ENCODE assay signal across 13 cellular contexts in genomic region chr1:25259813-25260212, GRCh38. TPM values are rescaled to one million over a fixed set of nuclear protein-coding genes. Genes with fewer than 3 reads are reported as not detected.
DNase-seq lines count a peak whose midpoint lies in the region; ATAC-seq and TF ChIP-seq lines count a peak whose summit lies in the region.
"Not testable (repeated sequence)": the region's sequence is repeated elsewhere in the genome, so short reads cannot be mapped to it uniquely, and the experiment has no call there.
"Had no signal": no experiment of that assay in that cellular context is flagged by ENCODE, and none has a peak within 500 bp of the region (broad histone marks: within the 10 kb centered on the region; RNA-seq: fewer than 3 reads in every experiment).

No MANE protein-coding gene starts in this region.

- H3K36me3 ChIP-seq in OCI-LY1 (ENCODE audit: insufficient read depth, low read length); WERI-Rb-1; right lobe of liver: not testable (repeated sequence)

- not testable (repeated sequence) for H3K27ac ChIP-seq in CD4-positive, alpha-beta T cell (ENCODE audit: low read depth, low read length); OCI-LY1 (ENCODE audit: low read depth, low read length, poor library complexity, severe bottlenecking); WERI-Rb-1; right lobe of liver

- not testable (repeated sequence) for H3K4me3 ChIP-seq in OCI-LY1 (ENCODE audit: low read depth, low read length, poor library complexity, severe bottlenecking); WERI-Rb-1 (ENCODE audit: low read depth, low read length); astrocyte of the spinal cord (ENCODE audit: low read depth, low read length); right lobe of liver

- POLR2A ChIA-PET in CD4-positive, alpha-beta T cell (lab: Charles Lee), result interaction anchor here (5.2 kb wide), 1 partner anchor 13 kb away, joined by 45 read pairs; the partner anchor contains the start of gene RSRP1

- not testable (repeated sequence) for H2AFZ ChIP-seq in OCI-LY1 (ENCODE audit: low read length)

- not testable (repeated sequence) for H3F3A ChIP-seq in OCI-LY1 (ENCODE audit: insufficient read depth, low read length)

- H4K20me1 ChIP-seq in OCI-LY1 (ENCODE audit: insufficient read depth, low read length), result not testable (repeated sequence)

- not testable (repeated sequence) for H3K9me2 ChIP-seq in OCI-LY1 (ENCODE audit: low read depth, low read length)

- intact Hi-C loops in CD4-positive, alpha-beta T cell (cut with DNase I, micrococcal nuclease); right lobe of liver (cut with DNase I): not testable (repeated sequence)

- H3K9me3 ChIP-seq in CD4-positive, alpha-beta T cell (ENCODE audit: control insufficient read depth, low read length); OCI-LY1 (ENCODE audit: low read length); WERI-Rb-1 (ENCODE audit: severe bottlenecking); right lobe of liver: not testable (repeated sequence)

- not testable (repeated sequence) for H3K4me2 ChIP-seq in OCI-LY1 (ENCODE audit: low read length)

- not testable (repeated sequence) for H3K4me3 Mint-ChIP-seq in CD4-positive, alpha-beta T cell; stimulated activated naive B cell treated with anti-CD40 and anti-IgM and Interleukin-4, amounts not matched to agents 10 μg/mL and 1 μg/mL and 100 μg/mL, for 72 hours

- 72% methylated on average over 2 of the region's 7 CpGs for WGBS in right lobe of liver (ENCODE audit: insufficient coverage, low coverage, low lambda C conversion rate, missing lambda C conversion rate)

- CTCF ChIA-PET in CD4-positive, alpha-beta T cell (lab: Charles Lee), result not testable (repeated sequence)

- not testable (repeated sequence) for DNase-seq in CD4-positive, alpha-beta T cell; WERI-Rb-1; right lobe of liver; stimulated activated naive B cell treated with anti-CD40 and anti-IgM and Interleukin-4, amounts not matched to agents 10 μg/mL and 1 μg/mL and 100 μg/mL, for 72 hours
- peak; percentile 47 for DNase-seq in HCEC 1CT
- DNase-seq in astrocyte of the spinal cord (ENCODE audit: low read depth, low spot score), result peak; percentile 30

- not testable (repeated sequence) for H3K79me2 ChIP-seq in OCI-LY1 (ENCODE audit: insufficient read depth, low read length)

- H3K27me3 ChIP-seq in CD4-positive, alpha-beta T cell (ENCODE audit: control insufficient read depth, insufficient read depth, low read length); OCI-LY1 (ENCODE audit: insufficient read depth, low read length); WERI-Rb-1 (ENCODE audit: insufficient read depth, low read depth, severe bottlenecking); right lobe of liver: not testable (repeated sequence)

- in situ Hi-C loops in astrocyte of the spinal cord (cut with HindIII; ENCODE audit: low sequenced_read_pairs), result not testable (repeated sequence)

- peaks cover 23% of the 10 kb centered on the region for H3K36me3 Mint-ChIP-seq in CD4-positive, alpha-beta T cell (ENCODE audit: low read depth)
- not testable (repeated sequence) for H3K36me3 Mint-ChIP-seq in stimulated activated naive B cell treated with anti-CD40 and anti-IgM and Interleukin-4, amounts not matched to agents 10 μg/mL and 1 μg/mL and 100 μg/mL, for 72 hours

- peaks cover 27% of the 10 kb centered on the region for H3K4me1 Mint-ChIP-seq in CD4-positive, alpha-beta T cell (ENCODE audit: low read depth)
- peaks cover 5 to 10% of the 10 kb centered on the region in 2 donors for H3K4me1 Mint-ChIP-seq in stimulated activated naive B cell treated with anti-CD40 and anti-IgM and Interleukin-4, amounts not matched to agents 10 μg/mL and 1 μg/mL and 100 μg/mL, for 72 hours

- not testable (repeated sequence) for TF ChIP-seq POLR2A in right lobe of liver (IDR thresholded peaks at IDR 0.05)

- not testable (repeated sequence) for H3K4me1 ChIP-seq in OCI-LY1 (ENCODE audit: insufficient read depth, low read length, severe bottlenecking); right lobe of liver

- H3K9ac ChIP-seq in OCI-LY1 (ENCODE audit: low read length), result not testable (repeated sequence)

- ATAC-seq in CD4-positive, alpha-beta T cell (ENCODE audit: poor library complexity), result peak; percentile 76
- ATAC-seq in esophagus mucosa (peak; percentile 63), right lobe of liver (peak; percentile 55 to 80 (median 76))
- ATAC-seq in stimulated activated naive B cell treated with anti-CD40 and anti-IgM and Interleukin-4, amounts not matched to agents 10 μg/mL and 1 μg/mL and 100 μg/mL, for 72 hours (replicated peaks), result peak; percentile 36 to 41

- TF ChIP-seq CTCF in CD4-positive, alpha-beta T cell (IDR thresholded peaks at IDR 0.05); astrocyte of the spinal cord (IDR thresholded peaks at IDR 0.05; ENCODE audit: low read depth, low read length); right lobe of liver (IDR thresholded peaks at IDR 0.05): not testable (repeated sequence)
- 0 out of 2 replicates have a peak, but pooled peaks have one; percentile 16 for TF ChIP-seq CTCF in OCI-LY1 (IDR thresholded peaks at IDR 0.05; ENCODE audit: low read length)
- peak; percentile 32; the same call in 1 of the 2 replicates for TF ChIP-seq CTCF in WERI-Rb-1 (IDR thresholded peaks at IDR 0.05; ENCODE audit: low read depth, low read length)

- H3K9me3 Mint-ChIP-seq in CD4-positive, alpha-beta T cell; stimulated activated naive B cell treated with anti-CD40 and anti-IgM and Interleukin-4, amounts not matched to agents 10 μg/mL and 1 μg/mL and 100 μg/mL, for 72 hours: not testable (repeated sequence)

- H3K27me3 Mint-ChIP-seq in CD4-positive, alpha-beta T cell; stimulated activated naive B cell treated with anti-CD40 and anti-IgM and Interleukin-4, amounts not matched to agents 10 μg/mL and 1 μg/mL and 100 μg/mL, for 72 hours: not testable (repeated sequence)

- H3K27ac Mint-ChIP-seq in CD4-positive, alpha-beta T cell, result peak overlapping the region; percentile 24
- H3K27ac Mint-ChIP-seq in stimulated activated naive B cell treated with anti-CD40 and anti-IgM and Interleukin-4, amounts not matched to agents 10 μg/mL and 1 μg/mL and 100 μg/mL, for 72 hours, result peak overlapping the region; percentile 9

RNA-seq across cellular contexts. Expression of gene RHD, which starts 12.5 kb away (rescaled TPM):
- total RNA-seq in CD4-positive, alpha-beta T cell, result not detected
- total RNA-seq in esophagus mucosa (not detected), right lobe of liver (under 1 TPM in 3 of 6 experiments, not detected in 3; 0.22 to 0.58 (median 0.51) TPM)
- total RNA-seq: activated CD8-positive, alpha-beta memory T cell treated with anti-CD3 and anti-CD28 coated beads for 36 hours; aorta; Daoy; posterior vena cava; tibial nerve had no signal

RNA-seq across cellular contexts. Expression of gene RSRP1, which starts 12.6 kb away (rescaled TPM):
- total RNA-seq in CD4-positive, alpha-beta T cell, result 100 to 1,000 TPM; 395 to 428 TPM
- total RNA-seq in esophagus mucosa (38.1 TPM), right lobe of liver (10 to 100 TPM; 32.1 to 52.1 (median 40.2) TPM)

RNA-seq across cellular contexts. Expression of gene SYF2, which starts 27.5 kb away (rescaled TPM):
- total RNA-seq in CD4-positive, alpha-beta T cell, result 10 to 100 TPM; 93.3 to 98.9 TPM
- total RNA-seq in esophagus mucosa, result 20.7 TPM
- total RNA-seq in right lobe of liver, result 10 to 100 TPM; 11.0 to 21.8 (median 16.8) TPM

Comparison
In these comparisons a context has a peak if more than half of its experiments do, and no peak if none do; other contexts are left out.
1. RNA of gene RSRP1, which starts 12.6 kb away (total RNA-seq): 395 to 428 TPM in CD4-positive, alpha-beta T cell; 32.1 to 52.1 TPM in right lobe of liver and 38.1 TPM in esophagus mucosa (single experiment); every median in the first group is over 4 times any median in the second.
2. Peak in every context shown above with its lines, with median percentiles within 50 percentile points of each other: ATAC-seq.